ENCODE assay signal across 29 cellular contexts in genomic region chr15:71629761-71630499, GRCh38.
A peak's percentile ranks its signal among the peaks of the same experiment; 100 is the strongest.
DNase-seq lines count a peak whose midpoint lies in the region; ATAC-seq, FAIRE-seq and TF ChIP-seq lines count a peak whose summit lies in the region.
"Had no signal": no experiment of that assay in that cellular context is flagged by ENCODE, and none has a peak within 500 bp of the region (broad histone marks: within the 10 kb centered on the region; RNA-seq: fewer than 3 reads in every experiment).

No MANE protein-coding gene starts in this region.

- no peaks in the 10 kb centered on the region for H3K36me3 ChIP-seq in HepG2 (replicated peaks in 1 of 2; ENCODE audit: control insufficient read depth in 1 of 2, insufficient read depth in 2 of 2, low read length in 2 of 2)
- H3K36me3 ChIP-seq: cardiac muscle cell, heart left ventricle, SJSA1, tibial nerve had no signal

- DNase-seq in AG09319 (ENCODE audit: extremely low read depth, low read depth) = peak; percentile 70
- DNase-seq in astrocyte of the hippocampus (ENCODE audit: low read depth, low spot score) = peak; percentile 51
- DNase-seq in globus pallidus (ENCODE audit: low spot score) = peak; percentile 22
- peak; percentile 24 for DNase-seq in pons (ENCODE audit: low spot score)
- no peak for DNase-seq in activated naive CD8-positive, alpha-beta T cell treated with anti-CD3 and anti-CD28 coated beads for 36 hours
- DNase-seq in activated CD8-positive, alpha-beta T cell treated with anti-CD3 and anti-CD28 coated beads, Interleukin-2, amount 10 ng/mL, durations not matched to agents 7 days and 5 days = no peak
- no peak for DNase-seq in HepG2 (ENCODE audit: low spot score)
- DNase-seq: activated CD4-positive, alpha-beta T cell treated with anti-CD3 and anti-CD28 coated beads, Interleukin-2, amount 50 U/mL, for 4 hours; activated CD8-positive, alpha-beta memory T cell treated with anti-CD3 and anti-CD28 coated beads, Interleukin-2, amount 50 U/mL, for 4 hours; activated naive CD4-positive, alpha-beta T cell treated with anti-CD3 and anti-CD28 coated beads, Interleukin-2, amount 10 ng/mL, durations not matched to agents 7 days and 5 days; amniotic stem cell; COR-L47; DMS53; heart left ventricle; mesenchymal stem cell; NCI-H1092; NCI-H1930; NCI-H2227 treated with DMSO at 0.1 percent for 48 hours; stimulated activated CD4-positive, alpha-beta T cell treated with anti-CD3 and anti-CD28 coated beads, Interleukin-2, amount 100 ng/mL, for 24 hours had no signal

- ATAC-seq in activated CD8-positive, alpha-beta T cell treated with anti-CD3 and anti-CD28 coated beads, Interleukin-2, amount 10 ng/mL, durations not matched to agents 7 days and 5 days = no peak
- ATAC-seq in HepG2 = no peak

- no peak overlapping the region for H3K9ac ChIP-seq in HepG2 (ENCODE audit: insufficient read depth, low read depth, low read length)

- no peak overlapping the region for H3K27ac Mint-ChIP-seq in activated naive CD8-positive, alpha-beta T cell treated with anti-CD3 and anti-CD28 coated beads for 36 hours
- no peak overlapping the region for H3K27ac Mint-ChIP-seq in activated CD8-positive, alpha-beta T cell treated with anti-CD3 and anti-CD28 coated beads, Interleukin-2, amount 10 ng/mL, durations not matched to agents 7 days and 5 days
- H3K27ac Mint-ChIP-seq: activated naive CD4-positive, alpha-beta T cell treated with anti-CD3 and anti-CD28 coated beads, Interleukin-2, amount 10 ng/mL, durations not matched to agents 7 days and 5 days; activated T-helper 1 cell treated with anti-CD3 and anti-CD28 coated beads, Interleukin-12 subunit alpha, Interleukin-12 subunit beta, Interleukin-2, Interleukin-4 antibody, amounts not matched to agents 30 ng/mL and 10 ng/mL and 1 ng/mL, durations not matched to agents 14 hours and 24 hours and 36 hours; dendritic cell treated with granulocyte-macrophage colony-stimulating factor and Interleukin-4, amounts not matched to agents 40 ng/mL and 50 ng/mL, for 4 days; endodermal cell; T-helper 1 cell treated with Interleukin-12 subunit alpha and Interleukin-12 subunit beta and Interleukin-4 antibody, amounts not matched to agents 30 μg/mL and 1 μg/mL, for 36 hours had no signal

- in situ Hi-C loops in HepG2 (cut with HindIII; ENCODE audit: extremely low pct_ligation_motif_present, low pct_unique_long_range_greater_than_20kb) = no loop called here

- no peaks in the 10 kb centered on the region for H3K4me1 Mint-ChIP-seq in activated naive CD8-positive, alpha-beta T cell treated with anti-CD3 and anti-CD28 coated beads for 36 hours
- no peaks in the 10 kb centered on the region for H3K4me1 Mint-ChIP-seq in activated CD8-positive, alpha-beta T cell treated with anti-CD3 and anti-CD28 coated beads, Interleukin-2, amount 10 ng/mL, durations not matched to agents 7 days and 5 days (ENCODE audit: low read depth)
- H3K4me1 Mint-ChIP-seq: activated naive CD4-positive, alpha-beta T cell treated with anti-CD3 and anti-CD28 coated beads, Interleukin-2, amount 10 ng/mL, durations not matched to agents 7 days and 5 days had no signal

- no peak overlapping the region for H3K4me2 ChIP-seq in HepG2 (ENCODE audit: low read depth, low read length)

- peaks cover 0 to 23% of the 10 kb centered on the region in 2 experiments; a peak in 1 of 5 replicates for H3K27me3 ChIP-seq in HepG2 (ENCODE audit: control insufficient read depth in 1 of 2, insufficient read depth in 2 of 2, low read length in 2 of 2)
- H3K27me3 ChIP-seq: cardiac muscle cell, heart left ventricle, SJSA1, tibial nerve had no signal

- no peak overlapping the region for H2AFZ ChIP-seq in HepG2 (ENCODE audit: low read length)

- H3K27ac ChIP-seq in HepG2 (ENCODE audit: extremely low read length, insufficient read depth, low read length) = no peak overlapping the region
- H3K27ac ChIP-seq: SJSA1 had no signal

- no peak for TF ChIP-seq EP300 in HepG2 (IDR thresholded peaks at IDR 0.05; ENCODE audit: low read depth in 2 of 2, low read length in 2 of 2)
- TF ChIP-seq EP300 in HepG2 (CRISPR knock-in tag; IDR thresholded peaks at IDR 0.05; ENCODE audit: borderline replicate concordance) = no peak

- BruUV-seq in HepG2 (replicated peaks; lab: Mats Ljungman, UMichigan) = no TSS peak

- H3K79me2 ChIP-seq in HepG2 (ENCODE audit: insufficient read depth, low read length) = no peaks in the 10 kb centered on the region

- no peak for FAIRE-seq in HepG2 (lab: Jason Lieb, UNC)
- FAIRE-seq: H54, RCC 7860, TTC549 had no signal

- no peak overlapping the region for H3K4me3 Mint-ChIP-seq in activated naive CD8-positive, alpha-beta T cell treated with anti-CD3 and anti-CD28 coated beads for 36 hours
- H3K4me3 Mint-ChIP-seq in activated CD8-positive, alpha-beta T cell treated with anti-CD3 and anti-CD28 coated beads, Interleukin-2, amount 10 ng/mL, durations not matched to agents 7 days and 5 days = no peak overlapping the region
- H3K4me3 Mint-ChIP-seq: activated naive CD4-positive, alpha-beta T cell treated with anti-CD3 and anti-CD28 coated beads, Interleukin-2, amount 10 ng/mL, durations not matched to agents 7 days and 5 days; activated T-helper 1 cell treated with anti-CD3 and anti-CD28 coated beads, Interleukin-12 subunit alpha, Interleukin-12 subunit beta, Interleukin-2, Interleukin-4 antibody, amounts not matched to agents 30 ng/mL and 10 ng/mL and 1 ng/mL, durations not matched to agents 14 hours and 24 hours and 36 hours; dendritic cell treated with granulocyte-macrophage colony-stimulating factor and Interleukin-4, amounts not matched to agents 40 ng/mL and 50 ng/mL, for 4 days; endodermal cell; T-helper 1 cell treated with Interleukin-12 subunit alpha and Interleukin-12 subunit beta and Interleukin-4 antibody, amounts not matched to agents 30 μg/mL and 1 μg/mL, for 36 hours had no signal

- CTCF ChIA-PET in activated CD8-positive, alpha-beta T cell treated with anti-CD3 and anti-CD28 coated beads, Interleukin-2, amount 10 ng/mL, durations not matched to agents 7 days and 5 days (lab: Charles Lee) = no interaction called here
- CTCF ChIA-PET in HepG2 (lab: Yijun Ruan, JAX; ENCODE audit: low intra/inter-chr PET ratio, low total read pairs) = no interaction called here

- TF ChIP-seq RAD21 in HepG2 (CRISPR knock-in tag; IDR thresholded peaks at IDR 0.05) = no peak

- no peaks in the 10 kb centered on the region for H3K4me1 ChIP-seq in HepG2 (ENCODE audit: insufficient read depth, low read length)

- intact Hi-C loops in HepG2 (cut with micrococcal nuclease; ENCODE audit: unreplicated experiment) = no loop called here

- no peak for TF ChIP-seq POLR2A in HepG2 (IDR thresholded peaks at IDR 0.05; ENCODE audit: insufficient read depth in 1 of 2, low read depth in 2 of 2, low read length in 2 of 2)

- no peak overlapping the region for H3K4me3 ChIP-seq in HepG2 (replicated peaks in 1 of 3; ENCODE audit: insufficient read depth in 1 of 3, low read depth in 2 of 3, low read length in 3 of 3)
- H3K4me3 ChIP-seq: cardiac muscle cell, heart left ventricle, SJSA1, tibial nerve had no signal

- WGBS in HepG2 (ENCODE audit: low lambda C conversion rate) = 9% methylated on average over 9 of the region's 9 CpGs

- no peaks in the 10 kb centered on the region for H4K20me1 ChIP-seq in HepG2 (ENCODE audit: insufficient read depth, low read length)

- no peaks in the 10 kb centered on the region for H3K36me3 Mint-ChIP-seq in activated naive CD8-positive, alpha-beta T cell treated with anti-CD3 and anti-CD28 coated beads for 36 hours
- no peaks in the 10 kb centered on the region for H3K36me3 Mint-ChIP-seq in activated CD8-positive, alpha-beta T cell treated with anti-CD3 and anti-CD28 coated beads, Interleukin-2, amount 10 ng/mL, durations not matched to agents 7 days and 5 days (ENCODE audit: low read depth)
- H3K36me3 Mint-ChIP-seq: activated naive CD4-positive, alpha-beta T cell treated with anti-CD3 and anti-CD28 coated beads, Interleukin-2, amount 10 ng/mL, durations not matched to agents 7 days and 5 days had no signal

- no peaks in the 10 kb centered on the region for H3K9me3 Mint-ChIP-seq in activated naive CD8-positive, alpha-beta T cell treated with anti-CD3 and anti-CD28 coated beads for 36 hours
- no peaks in the 10 kb centered on the region for H3K9me3 Mint-ChIP-seq in activated CD8-positive, alpha-beta T cell treated with anti-CD3 and anti-CD28 coated beads, Interleukin-2, amount 10 ng/mL, durations not matched to agents 7 days and 5 days (ENCODE audit: insufficient read depth)
- H3K9me3 Mint-ChIP-seq: activated naive CD4-positive, alpha-beta T cell treated with anti-CD3 and anti-CD28 coated beads, Interleukin-2, amount 10 ng/mL, durations not matched to agents 7 days and 5 days; activated T-helper 1 cell treated with anti-CD3 and anti-CD28 coated beads, Interleukin-12 subunit alpha, Interleukin-12 subunit beta, Interleukin-2, Interleukin-4 antibody, amounts not matched to agents 30 ng/mL and 10 ng/mL and 1 ng/mL, durations not matched to agents 14 hours and 24 hours and 36 hours; dendritic cell treated with granulocyte-macrophage colony-stimulating factor and Interleukin-4, amounts not matched to agents 40 ng/mL and 50 ng/mL, for 4 days; endodermal cell; T-helper 1 cell treated with Interleukin-12 subunit alpha and Interleukin-12 subunit beta and Interleukin-4 antibody, amounts not matched to agents 30 μg/mL and 1 μg/mL, for 36 hours had no signal

- TF ChIP-seq CTCF in AG09319 (IDR thresholded peaks at IDR 0.05; ENCODE audit: low read depth, low read length) (no peak), HepG2 (CRISPR knock-in tag; IDR thresholded peaks at IDR 0.05) (no peak)

- POLR2A ChIA-PET in activated CD8-positive, alpha-beta T cell treated with anti-CD3 and anti-CD28 coated beads, Interleukin-2, amount 10 ng/mL, durations not matched to agents 7 days and 5 days (lab: Charles Lee) = no interaction called here
- POLR2A ChIA-PET in HepG2 (lab: Yijun Ruan, JAX) = no interaction called here

- H3K9me3 ChIP-seq in HepG2 (ENCODE audit: low read length) = no peaks in the 10 kb centered on the region
- H3K9me3 ChIP-seq: heart left ventricle, SJSA1, tibial nerve had no signal

- H3K27me3 Mint-ChIP-seq in activated naive CD8-positive, alpha-beta T cell treated with anti-CD3 and anti-CD28 coated beads for 36 hours = peaks cover 20% of the 10 kb centered on the region
- H3K27me3 Mint-ChIP-seq in activated CD8-positive, alpha-beta T cell treated with anti-CD3 and anti-CD28 coated beads, Interleukin-2, amount 10 ng/mL, durations not matched to agents 7 days and 5 days (ENCODE audit: low read depth) = no peaks in the 10 kb centered on the region

TF ChIP-seq in HepG2, 621 proteins besides CTCF, POLR2A, EP300 and RAD21 (continues in another document):
- no peak for TF ChIP-seq ELF4 (CRISPR knock-in tag; IDR thresholded peaks at IDR 0.05; ENCODE audit: borderline replicate concordance)
- no peak for TF ChIP-seq ZNF768 (CRISPR knock-in tag; IDR thresholded peaks at IDR 0.05)

Comparison
In these comparisons a context has a peak if more than half of its experiments do, and no peak if none do; other contexts are left out.
1. DNase-seq: peak in AG09319 (single experiment), astrocyte of the hippocampus (single experiment), globus pallidus (single experiment) and pons (single experiment); none in activated naive CD8-positive, alpha-beta T cell treated with anti-CD3 and anti-CD28 coated beads for 36 hours (single experiment), activated CD8-positive, alpha-beta T cell treated with anti-CD3 and anti-CD28 coated beads, Interleukin-2, amount 10 ng/mL, durations not matched to agents 7 days and 5 days (single experiment) and HepG2 (single experiment).